In the genomic region with DNA sequence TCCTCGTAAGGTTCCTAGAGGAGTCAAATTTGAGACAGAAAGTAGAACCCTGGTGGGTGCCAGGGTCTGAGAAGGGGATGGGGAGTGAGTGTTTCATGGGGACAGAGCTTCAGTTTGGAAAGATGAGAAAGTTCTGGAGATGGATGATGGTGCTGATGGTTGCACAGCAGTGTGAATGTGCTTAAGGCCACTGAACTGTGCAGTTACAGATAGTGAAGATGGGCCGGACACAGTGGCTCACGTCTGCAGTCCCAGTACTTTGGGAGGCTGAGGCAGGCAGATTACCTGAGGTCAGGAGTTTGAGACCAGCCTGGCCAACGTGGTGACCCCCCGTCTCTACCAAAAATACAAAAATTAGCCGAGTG, we compare ENCODE assay signal across 10 cellular contexts. TPM values are rescaled to one million over a fixed set of nuclear protein-coding genes. Genes with fewer than 3 reads are reported as not detected.
DNase-seq lines count a peak whose midpoint lies in the region; ATAC-seq and TF ChIP-seq lines count a peak whose summit lies in the region.
"Had no signal": no experiment of that assay in that cellular context is flagged by ENCODE, and none has a peak within 500 bp of the region (broad histone marks: within the 10 kb centered on the region; RNA-seq: fewer than 3 reads in every experiment).

No MANE protein-coding gene starts in this region.

- H3K4me3 ChIP-seq in AG04449 (ENCODE audit: low read depth, low read length), result peak overlapping the region; percentile 93
- H3K4me3 ChIP-seq in HCT116 (replicated peaks in 1 of 2; ENCODE audit: low read depth in 1 of 2, low read length in 2 of 2), result peak overlapping the region; percentile 83 to 89
- peak overlapping the region; percentile 92 for H3K4me3 ChIP-seq in iPS-20b (ENCODE audit: low read length)
- H3K4me3 ChIP-seq in body of pancreas, result no peak overlapping the region
- H3K4me3 ChIP-seq in mucosa of descending colon, result no peak overlapping the region

- peak overlapping the region; percentile 89 for H3K9ac ChIP-seq in HCT116 (ENCODE audit: low read length)
- peak overlapping the region; percentile 95; the same call in 1 of the 2 replicates for H3K9ac ChIP-seq in iPS-20b (ENCODE audit: low read depth, low read length)

- BruUV-seq in HCT116 (replicated peaks; lab: Mats Ljungman, UMichigan), result no TSS peak

- intact Hi-C loops in HCT116 (cut with micrococcal nuclease), result no loop called here
- intact Hi-C loops in activated T-helper 1 cell treated with anti-CD3 and anti-CD28 coated beads, Interleukin-12 subunit alpha, Interleukin-12 subunit beta, Interleukin-2, Interleukin-4 antibody, amounts not matched to agents 30 ng/mL and 10 ng/mL and 1 ng/mL, durations not matched to agents 14 hours and 24 hours and 36 hours (cut with micrococcal nuclease), result loop anchor here (1.0 to 5.0 kb wide), 7 partner anchors 16 to 351 kb away; a partner anchor contains a TSS
- intact Hi-C loops in body of pancreas (cut with DNase I), result no loop called here
- intact Hi-C loops in mucosa of descending colon (cut with DNase I, micrococcal nuclease), result no loop called here

- WGBS in body of pancreas, 2 donors, result 39 to 40% methylated on average over 6 of the region's 6 CpGs

- no peaks in the 10 kb centered on the region for H3K9me3 Mint-ChIP-seq in activated T-helper 1 cell treated with anti-CD3 and anti-CD28 coated beads, Interleukin-12 subunit alpha, Interleukin-12 subunit beta, Interleukin-2, Interleukin-4 antibody, amounts not matched to agents 30 ng/mL and 10 ng/mL and 1 ng/mL, durations not matched to agents 14 hours and 24 hours and 36 hours

- RAD21 ChIA-PET in HCT116 (lab: Charles Lee; ENCODE audit: low non-redundant PET in 1 of 2, low total read pairs in 2 of 2, uncharacterized antibody in 2 of 2, unreplicated experiment in 2 of 2), result no interaction called here

- ATAC-seq in HCT116 (no peak), body of pancreas (no peak), mucosa of descending colon (no peak)
- ATAC-seq: left lobe of liver had no signal

- CTCF ChIA-PET in AG04449 (lab: Yijun Ruan, JAX), result interaction anchor here (1.0 to 3.2 kb wide), 4 partner anchors 10 to 29 kb away, joined by 3 to 11 read pairs (median 6); no protein-coding TSS in a partner anchor
- CTCF ChIA-PET in HCT116 (lab: Charles Lee), result no interaction called here

- no peak for TF ChIP-seq POLR2A in HCT116 (IDR thresholded peaks at IDR 0.05; ENCODE audit: borderline replicate concordance, extremely low read depth, insufficient read depth, insufficient read length)
- no peak for TF ChIP-seq POLR2A in body of pancreas (IDR thresholded peaks at IDR 0.05)

- no peak for TF ChIP-seq RAD21 in HCT116 (IDR thresholded peaks at IDR 0.05; ENCODE audit: low read depth)

- no peaks in the 10 kb centered on the region for H3K27me3 ChIP-seq in HCT116 (ENCODE audit: insufficient read depth, low read length)
- no peaks in the 10 kb centered on the region for H3K27me3 ChIP-seq in iPS-20b (ENCODE audit: insufficient read depth, low read length)
- no peaks in the 10 kb centered on the region for H3K27me3 ChIP-seq in body of pancreas

- H3K27me3 Mint-ChIP-seq in activated T-helper 1 cell treated with anti-CD3 and anti-CD28 coated beads, Interleukin-12 subunit alpha, Interleukin-12 subunit beta, Interleukin-2, Interleukin-4 antibody, amounts not matched to agents 30 ng/mL and 10 ng/mL and 1 ng/mL, durations not matched to agents 14 hours and 24 hours and 36 hours (ENCODE audit: insufficient read depth), result no peaks in the 10 kb centered on the region

- TF ChIP-seq CTCF in AG04449 (IDR thresholded peaks at IDR 0.05; ENCODE audit: insufficient read depth, low read length, missing control alignments) (no peak), HCT116 (IDR thresholded peaks at IDR 0.05 in 2 of 3, conservative IDR thresholded peaks at IDR 0.05 in 1 of 3; ENCODE audit: borderline replicate concordance in 1 of 3, insufficient read depth in 1 of 3, low read depth in 2 of 3, low read length in 2 of 3) (no peak), body of pancreas (IDR thresholded peaks at IDR 0.05) (no peak), mucosa of descending colon (IDR thresholded peaks at IDR 0.05) (no peak)

- no peaks in the 10 kb centered on the region for H3K36me3 ChIP-seq in HCT116 (ENCODE audit: control insufficient read depth in 1 of 2, insufficient read depth in 2 of 2, low read length in 2 of 2)
- H3K36me3 ChIP-seq in iPS-20b (ENCODE audit: insufficient read depth, low read depth, low read length), result peaks cover 9% of the 10 kb centered on the region; the same call in 1 of the 2 replicates
- no peaks in the 10 kb centered on the region for H3K36me3 ChIP-seq in body of pancreas (replicated peaks in 1 of 2; ENCODE audit: insufficient read depth in 1 of 2, low read depth in 2 of 2)
- no peaks in the 10 kb centered on the region for H3K36me3 ChIP-seq in mucosa of descending colon (ENCODE audit: low read depth)

- H3K4me1 ChIP-seq in HCT116 (ENCODE audit: control insufficient read depth in 1 of 2, insufficient read depth in 2 of 2, low read length in 2 of 2) (peaks cover 44 to 45% of the 10 kb centered on the region in 2 experiments), iPS-20b (ENCODE audit: insufficient read depth, low read length) (peaks cover 2% of the 10 kb centered on the region; the same call in 1 of the 2 replicates), body of pancreas (peaks cover 63% of the 10 kb centered on the region), mucosa of descending colon (ENCODE audit: low read depth) (peaks cover 12% of the 10 kb centered on the region)

- H3K36me3 Mint-ChIP-seq in activated T-helper 1 cell treated with anti-CD3 and anti-CD28 coated beads, Interleukin-12 subunit alpha, Interleukin-12 subunit beta, Interleukin-2, Interleukin-4 antibody, amounts not matched to agents 30 ng/mL and 10 ng/mL and 1 ng/mL, durations not matched to agents 14 hours and 24 hours and 36 hours (ENCODE audit: low read depth), result peaks cover 7% of the 10 kb centered on the region

- H3K4me1 Mint-ChIP-seq in activated T-helper 1 cell treated with anti-CD3 and anti-CD28 coated beads, Interleukin-12 subunit alpha, Interleukin-12 subunit beta, Interleukin-2, Interleukin-4 antibody, amounts not matched to agents 30 ng/mL and 10 ng/mL and 1 ng/mL, durations not matched to agents 14 hours and 24 hours and 36 hours (ENCODE audit: low read depth), result peaks cover 7% of the 10 kb centered on the region

- H3K4me2 ChIP-seq in HCT116 (ENCODE audit: low read length), result peak overlapping the region; percentile 95

- peak overlapping the region; percentile 55 for H3K27ac Mint-ChIP-seq in activated T-helper 1 cell treated with anti-CD3 and anti-CD28 coated beads, Interleukin-12 subunit alpha, Interleukin-12 subunit beta, Interleukin-2, Interleukin-4 antibody, amounts not matched to agents 30 ng/mL and 10 ng/mL and 1 ng/mL, durations not matched to agents 14 hours and 24 hours and 36 hours

- no peak overlapping the region for H2AFZ ChIP-seq in HCT116 (ENCODE audit: low read depth, low read length, poor library complexity, severe bottlenecking)

- H3K27ac ChIP-seq in HCT116 (ENCODE audit: low read depth, low read length) (peak overlapping the region; percentile 76), iPS-20b (ENCODE audit: low read length) (no peak overlapping the region), body of pancreas (no peak overlapping the region)

- no peak for DNase-seq in AG04449 (ENCODE audit: low read depth, low spot score)
- no peak for DNase-seq in HCT116 (ENCODE audit: low read depth, low spot score)
- DNase-seq in activated T-helper 1 cell treated with anti-CD3 and anti-CD28 coated beads, Interleukin-12 subunit alpha, Interleukin-12 subunit beta, Interleukin-2, Interleukin-4 antibody, amounts not matched to agents 30 ng/mL and 10 ng/mL and 1 ng/mL, durations not matched to agents 14 hours and 24 hours and 36 hours (ENCODE audit: low spot score), result no peak
- DNase-seq in body of pancreas, result no peak
- no peak for DNase-seq in mucosa of descending colon
- no peak for DNase-seq in NCI-H187 (lab: John Stamatoyannopoulos, UW)
- no peak for DNase-seq in COR-L47 (lab: John Stamatoyannopoulos, UW)
- DNase-seq: SHP77 had no signal

- no peaks in the 10 kb centered on the region for H3K9me3 ChIP-seq in HCT116 (ENCODE audit: control insufficient read depth in 1 of 2, insufficient read depth in 1 of 2, low read depth in 1 of 2, low read length in 2 of 2)
- no peaks in the 10 kb centered on the region for H3K9me3 ChIP-seq in iPS-20b (ENCODE audit: insufficient read depth, low read depth, low read length)
- no peaks in the 10 kb centered on the region for H3K9me3 ChIP-seq in body of pancreas
- no peaks in the 10 kb centered on the region for H3K9me3 ChIP-seq in mucosa of descending colon

- H4K20me1 ChIP-seq in HCT116 (ENCODE audit: insufficient read depth), result no peaks in the 10 kb centered on the region

- H3K4me3 Mint-ChIP-seq in activated T-helper 1 cell treated with anti-CD3 and anti-CD28 coated beads, Interleukin-12 subunit alpha, Interleukin-12 subunit beta, Interleukin-2, Interleukin-4 antibody, amounts not matched to agents 30 ng/mL and 10 ng/mL and 1 ng/mL, durations not matched to agents 14 hours and 24 hours and 36 hours, result peak overlapping the region; percentile 84

- POLR2A ChIA-PET in AG04449 (lab: Yijun Ruan, JAX) (interaction anchor here (1.3 to 1.7 kb wide), 2 partner anchors 10 to 213 kb away, joined by 3 to 6 read pairs; no protein-coding TSS in a partner anchor), HCT116 (lab: Charles Lee) (no interaction called here)

- peaks cover 50% of the 10 kb centered on the region for H3K79me2 ChIP-seq in HCT116 (ENCODE audit: insufficient read depth, low read length)

- H3K9me2 ChIP-seq in HCT116 (ENCODE audit: insufficient read depth), result no peaks in the 10 kb centered on the region

TF ChIP-seq in HCT116, 20 proteins besides CTCF, POLR2A, EP300 and RAD21:
- TF ChIP-seq YY1 (IDR thresholded peaks at IDR 0.05; ENCODE audit: extremely low read depth, insufficient replicate concordance, low read depth, low read length) (no peak), ELF1 (IDR thresholded peaks at IDR 0.05; ENCODE audit: borderline replicate concordance, low read depth) (no peak), SP1 (IDR thresholded peaks at IDR 0.05; ENCODE audit: low read depth) (no peak)
TF ChIP-seq in HCT116: peak in this region for 0.

RNA-seq across cellular contexts. Expression of a gene that starts 0.9 kb away (rescaled TPM):
- total RNA-seq in HCT116 (2021; ENCODE audit: unreplicated experiment) (33.9 TPM), body of pancreas (1 to 10 TPM; 1.8 to 6.9 TPM), mucosa of descending colon (10 to 100 TPM in 1 of 3 donors, 1 to 10 TPM in 2; 2.8 to 15.8 (median 3.8) TPM)
- polyA plus RNA-seq in HCT116 (2012), result 38.8 and 39.2 TPM in 2 replicates
- 30.3 and 30.4 TPM in 2 replicates for total RNA-seq in activated T-helper 1 cell treated with anti-CD3 and anti-CD28 coated beads, Interleukin-12 subunit alpha, Interleukin-12 subunit beta, Interleukin-2, Interleukin-4 antibody, amounts not matched to agents 30 ng/mL and 10 ng/mL and 1 ng/mL, durations not matched to agents 14 hours and 24 hours and 36 hours

RNA-seq across cellular contexts. Expression of a gene that starts 42.7 kb away (rescaled TPM):
- total RNA-seq in HCT116 (2021; ENCODE audit: unreplicated experiment) (43.6 TPM), body of pancreas (100 to 1,000 TPM; 133 to 165 TPM), mucosa of descending colon (100 to 1,000 TPM in 1 of 3 donors, 10 to 100 TPM in 2; 28.0 to 562 (median 77.5) TPM)
- 41.1 and 45.3 TPM in 2 replicates for polyA plus RNA-seq in HCT116 (2012)
- 2.7 and 3.9 TPM in 2 replicates for total RNA-seq in activated T-helper 1 cell treated with anti-CD3 and anti-CD28 coated beads, Interleukin-12 subunit alpha, Interleukin-12 subunit beta, Interleukin-2, Interleukin-4 antibody, amounts not matched to agents 30 ng/mL and 10 ng/mL and 1 ng/mL, durations not matched to agents 14 hours and 24 hours and 36 hours

Comparison
In these comparisons a context has a peak if more than half of its experiments do, and no peak if none do; other contexts are left out.
1. H3K4me3 ChIP-seq: peak in AG04449 (single experiment), HCT116 (2 of 2) and iPS-20b (single experiment); none in body of pancreas (0 of 2) and mucosa of descending colon (single experiment).